8 cellular contexts compared by ENCODE assay signal in genomic region chr13:110807546-110807945, GRCh38.
"Had no signal": no experiment of that assay in that cellular context is flagged by ENCODE, and none has a peak within 500 bp of the region (broad histone marks: within the 10 kb centered on the region; RNA-seq: fewer than 3 reads in every experiment).

No MANE protein-coding gene starts in this region.

- H3K4me3 Mint-ChIP-seq: GM23338, HFFc6, IgD-negative memory B cell had no signal

- H3K36me3 ChIP-seq: HAP-1 had no signal

- H3K9me3 Mint-ChIP-seq: GM23338, HFFc6, IgD-negative memory B cell had no signal

- H3K27ac ChIP-seq: HL-60 had no signal

- H3K27ac Mint-ChIP-seq: GM23338, HFFc6, IgD-negative memory B cell had no signal

- ATAC-seq: GM23338, HCT116 had no signal

- H3K36me3 Mint-ChIP-seq: IgD-negative memory B cell had no signal

- DNase-seq: H7, HFFc6, KBM-7 had no signal

- H3K9me3 ChIP-seq: HAP-1 had no signal

- H3K4me2 ChIP-seq: GM23338 had no signal

- H3K4me3 ChIP-seq: GM23338, HAP-1 had no signal
